19 cellular contexts compared by ENCODE assay signal in genomic region chr20:63923626-63924025, GRCh38. TPM values are rescaled to one million over a fixed set of nuclear protein-coding genes. Genes with fewer than 3 reads are reported as not detected.
DNase-seq lines count a peak whose midpoint lies in the region; ATAC-seq and TF ChIP-seq lines count a peak whose summit lies in the region.
"Had no signal": no experiment of that assay in that cellular context is flagged by ENCODE, and none has a peak within 500 bp of the region (broad histone marks: within the 10 kb centered on the region; RNA-seq: fewer than 3 reads in every experiment).

No MANE protein-coding gene starts in this region.

- TF ChIP-seq CTCF in natural killer cell (IDR thresholded peaks at IDR 0.05) (no peak), nephron (IDR thresholded peaks at IDR 0.05; ENCODE audit: unreplicated experiment in 3 of 3) (no peak)

- no peaks in the 10 kb centered on the region for H3K9me3 Mint-ChIP-seq in T-helper 2 cell treated with Interferon-gamma antibody and Interleukin-4, amounts not matched to agents 5 μg/mL and 100 μg/mL, for 36 hours
- H3K9me3 Mint-ChIP-seq in natural killer cell treated with Interleukin-12 subunit alpha and Interleukin-12 subunit beta and Interleukin-15 and Interleukin-18, amount 100 ng/mL, for 72 hours: no peaks in the 10 kb centered on the region
- no peaks in the 10 kb centered on the region for H3K9me3 Mint-ChIP-seq in natural killer cell
- no peaks in the 10 kb centered on the region for H3K9me3 Mint-ChIP-seq in activated T-helper 17 cell treated with anti-CD3 and anti-CD28 coated beads, Interleukin-2, amount 50 U/mL, for 72 hours
- no peaks in the 10 kb centered on the region for H3K9me3 Mint-ChIP-seq in nephron
- H3K9me3 Mint-ChIP-seq: CD14-positive monocyte had no signal

- H3K4me1 Mint-ChIP-seq in T-helper 2 cell treated with Interferon-gamma antibody and Interleukin-4, amounts not matched to agents 5 μg/mL and 100 μg/mL, for 36 hours (ENCODE audit: low read depth): peaks cover 19% of the 10 kb centered on the region
- peaks cover 6 to 11% of the 10 kb centered on the region in 2 donors for H3K4me1 Mint-ChIP-seq in natural killer cell treated with Interleukin-12 subunit alpha and Interleukin-12 subunit beta and Interleukin-15 and Interleukin-18, amount 100 ng/mL, for 72 hours (ENCODE audit: low read depth in 2 of 2)
- H3K4me1 Mint-ChIP-seq in natural killer cell: peaks cover 9 to 11% of the 10 kb centered on the region in 2 donors
- peaks cover 5% of the 10 kb centered on the region for H3K4me1 Mint-ChIP-seq in activated T-helper 17 cell treated with anti-CD3 and anti-CD28 coated beads, Interleukin-2, amount 50 U/mL, for 72 hours
- H3K4me1 Mint-ChIP-seq in nephron: peaks cover 10% of the 10 kb centered on the region
- H3K4me1 Mint-ChIP-seq: CD14-positive monocyte had no signal

- H3K36me3 Mint-ChIP-seq in T-helper 2 cell treated with Interferon-gamma antibody and Interleukin-4, amounts not matched to agents 5 μg/mL and 100 μg/mL, for 36 hours (ENCODE audit: low read depth): peaks cover 21% of the 10 kb centered on the region
- peaks cover 5% of the 10 kb centered on the region for H3K36me3 Mint-ChIP-seq in natural killer cell treated with Interleukin-12 subunit alpha and Interleukin-12 subunit beta and Interleukin-15 and Interleukin-18, amount 100 ng/mL, for 72 hours
- no peaks in the 10 kb centered on the region for H3K36me3 Mint-ChIP-seq in natural killer cell
- H3K36me3 Mint-ChIP-seq in activated T-helper 17 cell treated with anti-CD3 and anti-CD28 coated beads, Interleukin-2, amount 50 U/mL, for 72 hours (ENCODE audit: low read depth): peaks cover 71% of the 10 kb centered on the region
- peaks cover 28% of the 10 kb centered on the region for H3K36me3 Mint-ChIP-seq in nephron (ENCODE audit: low read depth)

- H3K4me3 Mint-ChIP-seq in T-helper 2 cell treated with Interferon-gamma antibody and Interleukin-4, amounts not matched to agents 5 μg/mL and 100 μg/mL, for 36 hours: no peak overlapping the region
- no peak overlapping the region for H3K4me3 Mint-ChIP-seq in natural killer cell treated with Interleukin-12 subunit alpha and Interleukin-12 subunit beta and Interleukin-15 and Interleukin-18, amount 100 ng/mL, for 72 hours
- H3K4me3 Mint-ChIP-seq in natural killer cell (no peak overlapping the region), nephron (no peak overlapping the region)
- H3K4me3 Mint-ChIP-seq in activated T-helper 17 cell treated with anti-CD3 and anti-CD28 coated beads, Interleukin-2, amount 50 U/mL, for 72 hours: no peak overlapping the region
- H3K4me3 Mint-ChIP-seq: CD14-positive monocyte had no signal

- H3K27me3 Mint-ChIP-seq in T-helper 2 cell treated with Interferon-gamma antibody and Interleukin-4, amounts not matched to agents 5 μg/mL and 100 μg/mL, for 36 hours (ENCODE audit: low read depth): no peaks in the 10 kb centered on the region
- H3K27me3 Mint-ChIP-seq in natural killer cell treated with Interleukin-12 subunit alpha and Interleukin-12 subunit beta and Interleukin-15 and Interleukin-18, amount 100 ng/mL, for 72 hours: no peaks in the 10 kb centered on the region
- H3K27me3 Mint-ChIP-seq in natural killer cell (ENCODE audit: low read depth in 2 of 2) (no peaks in the 10 kb centered on the region), nephron (ENCODE audit: low read depth) (no peaks in the 10 kb centered on the region)
- no peaks in the 10 kb centered on the region for H3K27me3 Mint-ChIP-seq in activated T-helper 17 cell treated with anti-CD3 and anti-CD28 coated beads, Interleukin-2, amount 50 U/mL, for 72 hours

- DNase-seq in T-helper 2 cell treated with Interferon-gamma antibody and Interleukin-4, amounts not matched to agents 5 μg/mL and 100 μg/mL, for 36 hours (ENCODE audit: low spot score): no peak
- no peak for DNase-seq in T-helper 2 cell
- no peak for DNase-seq in natural killer cell treated with Interleukin-12 subunit alpha and Interleukin-12 subunit beta and Interleukin-15 and Interleukin-18, amount 100 ng/mL, for 72 hours (ENCODE audit: low spot score)
- no peak for DNase-seq in natural killer cell
- DNase-seq: DMS53, GDM1, KG1, NCI-H1092 treated with DMSO at 0.1 percent for 48 hours, NCI-H1436 treated with DMSO at 0.1 percent for 48 hours, NCI-H1930, NCI-H748 treated with DMSO at 0.1 percent for 48 hours, SIG-M5 had no signal

- ATAC-seq in natural killer cell treated with Interleukin-12 subunit alpha and Interleukin-12 subunit beta and Interleukin-15 and Interleukin-18, amount 100 ng/mL, for 72 hours: no peak
- ATAC-seq in natural killer cell (no peak), HG02763 (IDR thresholded peaks at IDR 0.05; ENCODE audit: unreplicated experiment) (no peak), GM18907 (IDR thresholded peaks at IDR 0.05; ENCODE audit: unreplicated experiment) (no peak)
- no peak for ATAC-seq in activated T-helper 17 cell treated with anti-CD3 and anti-CD28 coated beads, Interleukin-2, amount 50 U/mL, for 72 hours (replicated peaks)
- ATAC-seq: HepG2 had no signal

- peak overlapping the region; percentile 49 for H3K27ac Mint-ChIP-seq in T-helper 2 cell treated with Interferon-gamma antibody and Interleukin-4, amounts not matched to agents 5 μg/mL and 100 μg/mL, for 36 hours
- peak overlapping the region; percentile 19 to 23 for H3K27ac Mint-ChIP-seq in natural killer cell treated with Interleukin-12 subunit alpha and Interleukin-12 subunit beta and Interleukin-15 and Interleukin-18, amount 100 ng/mL, for 72 hours
- H3K27ac Mint-ChIP-seq in natural killer cell (peak overlapping the region in 1 of 2 donors; percentile 18), nephron (peak overlapping the region; percentile 5 to 24 (median 19))
- H3K27ac Mint-ChIP-seq in activated T-helper 17 cell treated with anti-CD3 and anti-CD28 coated beads, Interleukin-2, amount 50 U/mL, for 72 hours: peak overlapping the region; percentile 26

- intact Hi-C loops in natural killer cell (cut with micrococcal nuclease): no loop called here

RNA-seq across cellular contexts. Expression of gene DNAJC5, which starts 28.7 kb away (rescaled TPM):
- 10 to 100 TPM; 67.6 to 89.1 TPM for total RNA-seq in natural killer cell treated with Interleukin-12 subunit alpha and Interleukin-12 subunit beta and Interleukin-15 and Interleukin-18, amount 100 ng/mL, for 72 hours
- 10 to 100 TPM; 27.5 to 45.1 (median 42.8) TPM for total RNA-seq in natural killer cell
- 10 to 100 TPM; 46.8 to 53.4 TPM for total RNA-seq in activated T-helper 17 cell treated with anti-CD3 and anti-CD28 coated beads, Interleukin-2, amount 50 U/mL, for 72 hours

RNA-seq across cellular contexts. Expression of gene UCKL1, which starts 32.6 kb away (rescaled TPM):
- total RNA-seq in natural killer cell treated with Interleukin-12 subunit alpha and Interleukin-12 subunit beta and Interleukin-15 and Interleukin-18, amount 100 ng/mL, for 72 hours: 10 to 100 TPM; 32.6 to 52.9 TPM
- 10 to 100 TPM; 49.9 to 58.1 (median 49.9) TPM for total RNA-seq in natural killer cell
- 10 to 100 TPM; 27.5 to 36.2 TPM for total RNA-seq in activated T-helper 17 cell treated with anti-CD3 and anti-CD28 coated beads, Interleukin-2, amount 50 U/mL, for 72 hours

RNA-seq across cellular contexts. Expression of gene ZNF512B, which starts 46.1 kb away (rescaled TPM):
- total RNA-seq in natural killer cell treated with Interleukin-12 subunit alpha and Interleukin-12 subunit beta and Interleukin-15 and Interleukin-18, amount 100 ng/mL, for 72 hours: 10 to 100 TPM in 1 of 2 donors, 1 to 10 TPM in 1; 9.6 to 13.8 TPM
- total RNA-seq in natural killer cell: 10 to 100 TPM; 11.5 to 16.8 (median 13.8) TPM
- total RNA-seq in activated T-helper 17 cell treated with anti-CD3 and anti-CD28 coated beads, Interleukin-2, amount 50 U/mL, for 72 hours: 10 to 100 TPM; 13.9 to 21.3 TPM

RNA-seq across cellular contexts. Expression of gene SAMD10, which starts 55.8 kb away (rescaled TPM):
- 10 to 100 TPM; 33.3 to 33.6 TPM for total RNA-seq in natural killer cell treated with Interleukin-12 subunit alpha and Interleukin-12 subunit beta and Interleukin-15 and Interleukin-18, amount 100 ng/mL, for 72 hours
- total RNA-seq in natural killer cell: 10 to 100 TPM; 15.2 to 22.3 (median 17.6) TPM
- 10 to 100 TPM; 21.4 to 32.7 TPM for total RNA-seq in activated T-helper 17 cell treated with anti-CD3 and anti-CD28 coated beads, Interleukin-2, amount 50 U/mL, for 72 hours
- total RNA-seq: H4 had no signal

RNA-seq across cellular contexts. Expression of gene PRPF6, which starts 57.3 kb away (rescaled TPM):
- 10 to 100 TPM; 65.9 to 87.7 TPM for total RNA-seq in natural killer cell treated with Interleukin-12 subunit alpha and Interleukin-12 subunit beta and Interleukin-15 and Interleukin-18, amount 100 ng/mL, for 72 hours
- total RNA-seq in natural killer cell: 10 to 100 TPM; 52.7 to 63.0 (median 55.0) TPM
- 10 to 100 TPM; 88.5 to 97.4 TPM for total RNA-seq in activated T-helper 17 cell treated with anti-CD3 and anti-CD28 coated beads, Interleukin-2, amount 50 U/mL, for 72 hours
